In genomic region chr6:99013145-99013544, GRCh38 we compare ENCODE assay signal across 12 cellular contexts.
DNase-seq lines count a peak whose midpoint lies in the region; ATAC-seq and TF ChIP-seq lines count a peak whose summit lies in the region.
"Had no signal": no experiment of that assay in that cellular context is flagged by ENCODE, and none has a peak within 500 bp of the region (broad histone marks: within the 10 kb centered on the region; RNA-seq: fewer than 3 reads in every experiment).

No MANE protein-coding gene starts in this region.

- TF ChIP-seq CTCF in brain microvascular endothelial cell (IDR thresholded peaks at IDR 0.05; ENCODE audit: low read depth, low read length, missing control alignments), result no peak
- TF ChIP-seq CTCF in lung (IDR thresholded peaks at IDR 0.05; ENCODE audit: control extremely low read depth, extremely low read depth), result no peak
- no peak for TF ChIP-seq CTCF in Calu3 (IDR thresholded peaks at IDR 0.05; ENCODE audit: unreplicated experiment)

- ATAC-seq in lung (ENCODE audit: insufficient read depth, low FRiP score) (peak; percentile 71), T-helper 17 cell (no peak), GM19397 (IDR thresholded peaks at IDR 0.05; ENCODE audit: unreplicated experiment) (no peak)

- H3K27ac ChIP-seq in brain microvascular endothelial cell (peak overlapping the region; percentile 86), lung (ENCODE audit: low read depth in 1 of 2, low read length in 1 of 2) (no peak overlapping the region)
- H3K27ac ChIP-seq: cardiac muscle cell, sigmoid colon had no signal

- WGBS in lung, 2 donors, result 53 to 56% methylated on average over 2 of the region's 2 CpGs

- no peak overlapping the region for H3K4me3 Mint-ChIP-seq in T-helper 17 cell
- no peak overlapping the region for H3K4me3 Mint-ChIP-seq in Calu3 (ENCODE audit: low read depth, unreplicated experiment)

- no peaks in the 10 kb centered on the region for H3K27me3 ChIP-seq in brain microvascular endothelial cell (replicated peaks)
- H3K27me3 ChIP-seq in lung (ENCODE audit: control insufficient read depth, insufficient read depth), result no peaks in the 10 kb centered on the region
- H3K27me3 ChIP-seq: cardiac muscle cell, sigmoid colon had no signal

- no peaks in the 10 kb centered on the region for H3K36me3 Mint-ChIP-seq in T-helper 17 cell (ENCODE audit: low read depth)
- H3K36me3 Mint-ChIP-seq in Calu3 (ENCODE audit: insufficient read depth, unreplicated experiment), result no peaks in the 10 kb centered on the region

- in situ Hi-C loops in brain microvascular endothelial cell (cut with HindIII; ENCODE audit: low pct_ligation_motif_present, low sequenced_read_pairs), result no loop called here

- H3K27me3 Mint-ChIP-seq in T-helper 17 cell, result peaks cover 25% of the 10 kb centered on the region
- peaks cover 22% of the 10 kb centered on the region for H3K27me3 Mint-ChIP-seq in Calu3 (ENCODE audit: unreplicated experiment)

- no peak overlapping the region for H3K4me3 ChIP-seq in brain microvascular endothelial cell (ENCODE audit: low read depth, low read length)
- no peak overlapping the region for H3K4me3 ChIP-seq in lung
- H3K4me3 ChIP-seq: cardiac muscle cell, sigmoid colon had no signal

- H3K9me3 ChIP-seq in lung (ENCODE audit: control insufficient read depth in 2 of 2, insufficient read depth in 1 of 2, low read length in 1 of 2), result no peaks in the 10 kb centered on the region
- H3K9me3 ChIP-seq in T-helper 17 cell (ENCODE audit: control insufficient read depth, low read length, poor library complexity, severe bottlenecking), result no peaks in the 10 kb centered on the region
- H3K9me3 ChIP-seq: sigmoid colon had no signal

- BruUV-seq in Calu3 (replicated peaks; lab: Mats Ljungman, UMichigan), result no TSS peak

- H3K36me3 ChIP-seq in brain microvascular endothelial cell (replicated peaks), result no peaks in the 10 kb centered on the region
- H3K36me3 ChIP-seq in lung (ENCODE audit: control insufficient read depth in 2 of 2, insufficient read depth in 2 of 2, low read length in 2 of 2), result no peaks in the 10 kb centered on the region
- H3K36me3 ChIP-seq: cardiac muscle cell, sigmoid colon had no signal

- intact Hi-C loops in Calu3 (cut with micrococcal nuclease; ENCODE audit: unreplicated experiment), result no loop called here

- DNase-seq in CD1c-positive myeloid dendritic cell (ENCODE audit: extremely low spot score) (peak; percentile 59), NCI-H226 (peak; percentile 81), brain microvascular endothelial cell (peak; percentile 95), lung (ENCODE audit: low spot score) (no peak), T-helper 17 cell (no peak), Calu3 (no peak)
- DNase-seq in activated naive CD4-positive, alpha-beta T cell treated with anti-CD3 and anti-CD28 coated beads, Interleukin-2, amount 50 U/mL, for 16 hours, result no peak
- DNase-seq: activated CD8-positive, alpha-beta memory T cell treated with anti-CD3 and anti-CD28 coated beads, Interleukin-2, amount 50 U/mL, for 4 hours; NCI-H510A treated with DMSO at 0.1 percent for 48 hours; sigmoid colon had no signal

- CTCF ChIA-PET in Calu3 (lab: Charles Lee), result no interaction called here

- no peak overlapping the region for H3K27ac Mint-ChIP-seq in T-helper 17 cell
- H3K27ac Mint-ChIP-seq in Calu3 (ENCODE audit: unreplicated experiment), result no peak overlapping the region

- no peaks in the 10 kb centered on the region for H3K4me1 Mint-ChIP-seq in T-helper 17 cell
- H3K4me1 Mint-ChIP-seq in Calu3 (ENCODE audit: low read depth, unreplicated experiment), result no peaks in the 10 kb centered on the region

- H3K9me3 Mint-ChIP-seq in Calu3 (ENCODE audit: low read depth, unreplicated experiment), result no peaks in the 10 kb centered on the region

- H3K4me1 ChIP-seq in lung (ENCODE audit: control insufficient read depth in 2 of 2, insufficient read depth in 2 of 2, low read length in 2 of 2), result no peaks in the 10 kb centered on the region
- H3K4me1 ChIP-seq: sigmoid colon had no signal

Comparison
In these comparisons a context has a peak if more than half of its experiments do, and no peak if none do; other contexts are left out.
1. DNase-seq: peak in CD1c-positive myeloid dendritic cell (single experiment), NCI-H226 (single experiment) and brain microvascular endothelial cell (single experiment); none in lung (single experiment), T-helper 17 cell (0 of 3), Calu3 (single experiment) and activated naive CD4-positive, alpha-beta T cell treated with anti-CD3 and anti-CD28 coated beads, Interleukin-2, amount 50 U/mL, for 16 hours (single experiment).